Comparison of ENCODE assay signal across 11 cellular contexts in the genomic region with DNA sequence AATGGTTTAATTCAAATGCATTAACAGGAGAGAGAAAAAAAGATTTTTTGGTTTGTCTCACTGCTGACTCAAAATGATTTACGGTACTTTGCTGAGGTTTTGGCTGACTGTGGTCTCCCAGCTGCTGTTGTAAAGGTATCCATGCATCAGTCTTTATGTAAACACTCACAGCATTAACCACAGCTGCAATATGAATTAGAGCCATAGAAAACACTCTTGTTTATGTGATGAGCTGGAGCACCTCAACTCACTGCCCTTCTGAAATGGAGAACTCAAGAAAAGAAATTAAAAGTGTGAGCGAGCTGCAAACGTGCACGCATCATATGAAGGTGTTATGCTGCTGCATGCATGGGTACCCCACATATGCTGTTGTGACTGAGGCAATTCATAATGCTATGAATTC.
DNase-seq lines count a peak whose midpoint lies in the region; ATAC-seq and TF ChIP-seq lines count a peak whose summit lies in the region.
"Had no signal": no experiment of that assay in that cellular context is flagged by ENCODE, and none has a peak within 500 bp of the region (broad histone marks: within the 10 kb centered on the region; RNA-seq: fewer than 3 reads in every experiment).

No MANE protein-coding gene starts in this region.

- peaks cover 60% of the 10 kb centered on the region for H3K4me1 Mint-ChIP-seq in chondrocyte (ENCODE audit: low read depth)

- H3K27ac Mint-ChIP-seq in chondrocyte (ENCODE audit: unreplicated experiment), result peak overlapping the region; percentile 94

- H3K4me1 ChIP-seq in adrenal gland (replicated peaks in 1 of 2), result peaks cover 6 to 15% of the 10 kb centered on the region in 2 donors

- H3K4me3 Mint-ChIP-seq in chondrocyte (ENCODE audit: unreplicated experiment), result no peak overlapping the region

- ATAC-seq in GM21515 (IDR thresholded peaks at IDR 0.05; ENCODE audit: unreplicated experiment), result peak; percentile 54
- peak; percentile 44 for ATAC-seq in HG03469 (IDR thresholded peaks at IDR 0.05; ENCODE audit: unreplicated experiment)

- no peaks in the 10 kb centered on the region for H3K36me3 ChIP-seq in adrenal gland (replicated peaks in 1 of 2)

- DNase-seq in GM10248 (ENCODE audit: extremely low spot score) (peak; percentile 66), chondrocyte (ENCODE audit: low spot score) (no peak), HT-29 (ENCODE audit: low spot score) (no peak), HK-2 (ENCODE audit: unreplicated experiment) (no peak), adrenal gland (no peak), DMS114 treated with DMSO at 0.1 percent for 48 hours (lab: John Stamatoyannopoulos, UW; ENCODE audit: unreplicated experiment) (no peak)
- DNase-seq: Calu3, midbrain, SIG-M5 had no signal

- no peak overlapping the region for H3K4me3 ChIP-seq in adrenal gland

- CTCF ChIA-PET in GM10248 (lab: Yijun Ruan, JAX), result interaction anchor here (0.8 to 6.8 kb wide), 4 partner anchors 8 to 225 kb away, joined by 3 to 37 read pairs (median 12); no protein-coding TSS in a partner anchor

- TF ChIP-seq CTCF in GM10248 (IDR thresholded peaks at IDR 0.05; ENCODE audit: control extremely low read depth, extremely low read depth, low read depth, missing control alignments) (no peak), chondrocyte (IDR thresholded peaks at IDR 0.05) (no peak), adrenal gland (IDR thresholded peaks at IDR 0.05) (no peak)

- no peaks in the 10 kb centered on the region for H3K9me3 ChIP-seq in adrenal gland (replicated peaks in 1 of 3)

- no peak overlapping the region for H3K27ac ChIP-seq in adrenal gland

- WGBS in adrenal gland, 4 donors, result 80 to 92% (median 89%) methylated on average over 4 of the region's 4 CpGs

- H3K36me3 Mint-ChIP-seq in chondrocyte (ENCODE audit: low read depth), result no peaks in the 10 kb centered on the region

- no peaks in the 10 kb centered on the region for H3K9me3 Mint-ChIP-seq in chondrocyte (ENCODE audit: low read depth)

- H3K27me3 Mint-ChIP-seq in chondrocyte (ENCODE audit: low read depth), result no peaks in the 10 kb centered on the region

- H3K27me3 ChIP-seq in adrenal gland, result no peaks in the 10 kb centered on the region

- POLR2A ChIA-PET in GM10248 (lab: Yijun Ruan, JAX), result interaction anchor here (0.7 to 1.1 kb wide), 2 partner anchors 22 to 76 kb away, joined by 3 to 8 read pairs; no protein-coding TSS in a partner anchor

- intact Hi-C loops in adrenal gland (cut with DNase I), result no loop called here

- no peak for TF ChIP-seq POLR2A in adrenal gland (IDR thresholded peaks at IDR 0.05)
